In the genomic region with DNA sequence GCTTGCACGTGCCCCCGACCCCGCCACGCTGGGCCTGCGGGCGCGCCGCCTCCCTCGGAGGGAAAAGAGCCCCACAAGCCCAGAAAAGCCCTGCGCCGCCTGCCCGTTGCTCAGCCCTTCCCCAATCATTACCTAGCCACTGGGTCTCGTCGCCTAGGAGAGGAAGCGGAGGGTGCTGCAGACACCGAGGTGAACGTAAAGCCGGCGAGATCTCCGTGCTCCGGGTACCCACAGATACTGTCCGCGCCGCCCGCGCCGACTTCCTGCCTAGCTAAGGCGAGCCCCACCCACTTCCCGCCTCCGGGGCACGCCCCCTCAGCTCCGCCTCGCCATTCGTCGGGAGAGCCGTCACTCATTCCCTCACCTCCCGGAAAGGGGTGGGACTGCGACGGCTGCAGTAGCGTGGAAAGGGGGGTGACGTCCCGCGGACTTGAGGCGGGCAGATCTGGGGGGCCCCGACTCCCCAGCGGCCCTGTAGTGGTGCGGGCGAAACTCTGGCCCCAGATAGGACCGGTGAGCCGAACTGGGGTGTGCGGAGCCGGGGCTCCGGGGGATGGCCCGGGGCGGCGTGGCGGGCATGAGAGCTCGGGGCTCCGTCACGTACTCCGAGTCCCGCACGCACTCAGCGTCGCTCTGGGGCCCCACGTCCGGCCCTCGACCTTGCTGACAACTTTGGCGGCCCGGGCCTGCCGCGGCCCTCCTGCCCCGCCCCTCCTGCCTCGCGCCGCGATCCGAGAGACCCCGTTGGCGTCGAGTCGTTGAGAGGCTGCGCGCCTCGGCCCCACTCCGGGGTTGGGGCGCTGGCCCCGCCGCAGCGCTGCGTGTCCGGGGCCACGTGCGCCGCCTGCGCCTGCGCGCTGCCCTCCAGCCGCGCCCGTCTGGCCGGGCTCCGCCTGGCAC, we compare ENCODE assay signal across 8 cellular contexts. TPM values are rescaled to one million over a fixed set of nuclear protein-coding genes. Genes with fewer than 3 reads are reported as not detected.
DNase-seq lines count a peak whose midpoint lies in the region; ATAC-seq lines count a peak whose summit lies in the region.

A gene (minus strand): TSS at position 239 of the 900 bp plus-strand sequence. CDS start 3,778 bp downstream, outside the sequence.

- peak within 1 kb of the TSS; percentile 89 for H2BK120ac ChIP-seq in mesenchymal stem cell (ENCODE audit: low read depth, low read length)

- no peaks in the 10 kb centered on the region for H3K27me3 ChIP-seq in effector memory CD4-positive, alpha-beta T cell (replicated peaks; ENCODE audit: control insufficient read depth, insufficient read depth, low read length, poor library complexity, severe bottlenecking)
- H3K27me3 ChIP-seq in mesenchymal stem cell (ENCODE audit: control insufficient read depth in 1 of 2, insufficient read depth in 1 of 2, low read length in 2 of 2): no peaks in the 10 kb centered on the region

- H3K18ac ChIP-seq in mesenchymal stem cell (ENCODE audit: low read depth in 1 of 2, low read length in 2 of 2): peak within 1 kb of the TSS; percentile 98 to 100

- peak within 1 kb of the TSS; percentile 99 for H2BK5ac ChIP-seq in mesenchymal stem cell (ENCODE audit: low read depth, low read length, poor library complexity, severe bottlenecking)

- WGBS in mesenchymal stem cell: under 1% methylated on average over 81 of the region's 103 CpGs

- H3K4me1 ChIP-seq in effector memory CD4-positive, alpha-beta T cell (ENCODE audit: control insufficient read depth, insufficient read depth, low read length, poor library complexity, severe bottlenecking): peaks cover 42% of the 10 kb centered on the region
- peaks cover 25% of the 10 kb centered on the region for H3K4me1 ChIP-seq in mesenchymal stem cell (ENCODE audit: control insufficient read depth, insufficient read depth, low read depth, low read length)

- peak within 1 kb of the TSS; percentile 93 to 99 for H3K4ac ChIP-seq in mesenchymal stem cell (ENCODE audit: low read depth in 1 of 2, low read length in 2 of 2)

- ATAC-seq in GM19468 (IDR thresholded peaks at IDR 0.05; ENCODE audit: extremely low read depth, unreplicated experiment): peak; percentile 60

- peak within 1 kb of the TSS; percentile 96 for H4K91ac ChIP-seq in mesenchymal stem cell (ENCODE audit: low read length)

- H3K4me2 ChIP-seq in mesenchymal stem cell (ENCODE audit: low read length, poor library complexity, severe bottlenecking): peak within 1 kb of the TSS; percentile 89

- H3K9ac ChIP-seq in mesenchymal stem cell (ENCODE audit: low read length): peak within 1 kb of the TSS; percentile 97

- DNase-seq in COLO829 (ENCODE audit: low spot score): peak; percentile 94
- DNase-seq in HS-27A (ENCODE audit: low read depth): peak; percentile 95
- DNase-seq in NK-92 treated with Interleukin-12 subunit alpha and Interleukin-12 subunit beta, amount 100 ng/mL, for 24 hours (lab: John Stamatoyannopoulos, UW): peak; percentile 96
- peak; percentile 98 to 99 for DNase-seq in activated CD8-positive, alpha-beta memory T cell treated with anti-CD3 and anti-CD28 coated beads for 4 hours (ENCODE audit: low read depth in 2 of 2)
- DNase-seq in effector memory CD4-positive, alpha-beta T cell: peak; percentile 97 to 98 (median 97)
- peak; percentile 97 for DNase-seq in mesenchymal stem cell
- peak; percentile 90 for DNase-seq in stimulated activated CD8-positive, alpha-beta memory T cell treated with anti-CD3 and anti-CD28 coated beads, Interleukin-12 subunit alpha, Interleukin-12 subunit beta, amount 100 ng/mL, for 24 hours (ENCODE audit: extremely low read depth)

- peak within 1 kb of the TSS; percentile 96 for H2AK5ac ChIP-seq in mesenchymal stem cell (ENCODE audit: low read length, severe bottlenecking)

- H3K4me3 ChIP-seq in effector memory CD4-positive, alpha-beta T cell (ENCODE audit: insufficient read depth, low read depth, low read length, poor library complexity, severe bottlenecking): peak within 1 kb of the TSS; percentile 77
- peak within 1 kb of the TSS; percentile 90 to 91 for H3K4me3 ChIP-seq in mesenchymal stem cell (ENCODE audit: insufficient read depth in 1 of 2, low read depth in 1 of 2, low read length in 2 of 2)

- H3K9me3 ChIP-seq in effector memory CD4-positive, alpha-beta T cell (ENCODE audit: control insufficient read depth, low read length): no peaks in the 10 kb centered on the region
- no peaks in the 10 kb centered on the region for H3K9me3 ChIP-seq in mesenchymal stem cell (ENCODE audit: control insufficient read depth, low read length)

- H2AFZ ChIP-seq in mesenchymal stem cell (ENCODE audit: low read depth, low read length): peak within 1 kb of the TSS; percentile 77

- peaks cover 11% of the 10 kb centered on the region for H3K36me3 ChIP-seq in effector memory CD4-positive, alpha-beta T cell (ENCODE audit: control insufficient read depth, insufficient read depth, low read length)
- peaks cover 11 to 26% of the 10 kb centered on the region in 2 experiments for H3K36me3 ChIP-seq in mesenchymal stem cell (ENCODE audit: control insufficient read depth in 1 of 2, insufficient read depth in 2 of 2, low read depth in 1 of 2, low read length in 2 of 2)

- peak within 1 kb of the TSS in 1 of 2 experiments; percentile 94 for H3K23ac ChIP-seq in mesenchymal stem cell (ENCODE audit: low read length in 2 of 2)

- no peaks in the 10 kb centered on the region for H3K79me1 ChIP-seq in mesenchymal stem cell (replicated peaks; ENCODE audit: low read length, poor library complexity, severe bottlenecking)

- peak within 1 kb of the TSS; percentile 89 to 99 for H3K14ac ChIP-seq in mesenchymal stem cell (ENCODE audit: low read length in 2 of 2)

- peak within 1 kb of the TSS; percentile 97 for H3K27ac ChIP-seq in effector memory CD4-positive, alpha-beta T cell (ENCODE audit: insufficient read depth, low read length, poor library complexity, severe bottlenecking)
- peak within 1 kb of the TSS; percentile 98 for H3K27ac ChIP-seq in mesenchymal stem cell (ENCODE audit: low read length, poor library complexity, severe bottlenecking)

- peak within 1 kb of the TSS; percentile 99 for H2BK15ac ChIP-seq in mesenchymal stem cell (ENCODE audit: low read depth, poor library complexity, severe bottlenecking)

- H2BK12ac ChIP-seq in mesenchymal stem cell (ENCODE audit: low read length in 2 of 2): peak within 1 kb of the TSS; percentile 28 to 72

- peak within 1 kb of the TSS; percentile 95 for H4K8ac ChIP-seq in mesenchymal stem cell (ENCODE audit: low read length)

RNA-seq across cellular contexts. Expression of the gene that starts here (rescaled TPM):
- 762 TPM for polyA plus RNA-seq in mesenchymal stem cell (2013, experiment 1 of 2)
- 753 TPM for polyA plus RNA-seq in mesenchymal stem cell (2013, experiment 2 of 2)

Comparison
In these comparisons a context has a peak if more than half of its experiments do, and no peak if none do; other contexts are left out.
1. Peak in every context shown above with its lines: DNase-seq, ATAC-seq, H3K4me3 ChIP-seq and H3K27ac ChIP-seq.